ENCODE assay signal across 15 cellular contexts in the genomic region with DNA sequence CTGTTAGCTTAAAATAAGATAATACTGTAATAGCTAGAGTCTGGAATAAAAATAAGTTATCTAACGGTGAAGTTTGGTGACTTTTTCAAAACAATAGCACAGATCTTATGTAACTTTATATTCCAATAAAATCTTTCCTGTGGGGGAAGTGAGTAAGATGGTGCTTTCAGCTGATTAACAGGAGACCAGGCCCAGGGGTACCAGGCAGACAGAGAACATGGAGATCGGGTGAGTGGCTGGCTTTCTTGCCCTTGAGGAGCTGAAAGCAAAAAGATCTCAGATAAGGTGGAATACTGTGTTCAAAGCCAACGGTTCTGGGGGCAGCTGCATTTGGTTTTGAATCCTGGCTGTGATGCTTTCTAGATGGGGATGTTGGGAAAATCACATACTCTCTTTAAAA.
DNase-seq lines count a peak whose midpoint lies in the region; ATAC-seq and TF ChIP-seq lines count a peak whose summit lies in the region.
"Had no signal": no experiment of that assay in that cellular context is flagged by ENCODE, and none has a peak within 500 bp of the region (broad histone marks: within the 10 kb centered on the region; RNA-seq: fewer than 3 reads in every experiment).

No MANE protein-coding gene starts in this region.

- H3K14ac ChIP-seq in mesenchymal stem cell (ENCODE audit: low read length in 2 of 2), result no peak overlapping the region

- no peak overlapping the region for H3K23ac ChIP-seq in mesenchymal stem cell (ENCODE audit: low read length in 2 of 2)

- H3K9me3 Mint-ChIP-seq in activated B cell treated with CpG ODN at 0.5 μM for 24 hours, result no peaks in the 10 kb centered on the region

- POLR2A ChIA-PET in activated B cell treated with CpG ODN at 0.5 μM for 24 hours (lab: Charles Lee), result no interaction called here

- no peak overlapping the region for H2BK15ac ChIP-seq in mesenchymal stem cell (ENCODE audit: low read depth, poor library complexity, severe bottlenecking)

- peak; percentile 22 for DNase-seq in BE2C
- DNase-seq in activated B cell treated with CpG ODN at 0.5 μM for 24 hours, result no peak
- no peak for DNase-seq in mesenchymal stem cell
- DNase-seq: AML-193; brain microvascular endothelial cell; effector CD8-positive, alpha-beta T cell; NCI-H187; PC-9 had no signal

- no peak overlapping the region for H3K9ac ChIP-seq in mesenchymal stem cell (ENCODE audit: low read length)
- H3K9ac ChIP-seq: KMS-11 had no signal

- no peak overlapping the region for H3K27ac ChIP-seq in mesenchymal stem cell (ENCODE audit: low read length, poor library complexity, severe bottlenecking)
- H3K27ac ChIP-seq: brain microvascular endothelial cell, KMS-11, PC-9, upper lobe of left lung had no signal

- H3K27me3 ChIP-seq in BE2C, result no peaks in the 10 kb centered on the region
- H3K27me3 ChIP-seq in mesenchymal stem cell (ENCODE audit: control insufficient read depth in 1 of 2, insufficient read depth in 1 of 2, low read length in 2 of 2), result peaks cover 0 to 68% of the 10 kb centered on the region in 2 experiments

- H3K36me3 Mint-ChIP-seq in activated B cell treated with CpG ODN at 0.5 μM for 24 hours (ENCODE audit: low read depth), result no peaks in the 10 kb centered on the region

- H2BK5ac ChIP-seq in mesenchymal stem cell (ENCODE audit: low read depth, low read length, poor library complexity, severe bottlenecking), result no peak overlapping the region

- no peak overlapping the region for H2BK120ac ChIP-seq in mesenchymal stem cell (ENCODE audit: low read depth, low read length)

- H4K8ac ChIP-seq in mesenchymal stem cell (ENCODE audit: low read length), result peak overlapping the region; percentile 27

- TF ChIP-seq CTCF in BE2C (IDR thresholded peaks at IDR 0.05; ENCODE audit: low read depth, low read length) (no peak), activated B cell treated with CpG ODN at 0.5 μM for 24 hours (IDR thresholded peaks at IDR 0.05) (no peak)

- no peaks in the 10 kb centered on the region for H3K36me3 ChIP-seq in BE2C
- H3K36me3 ChIP-seq in mesenchymal stem cell (ENCODE audit: control insufficient read depth in 1 of 2, insufficient read depth in 2 of 2, low read depth in 1 of 2, low read length in 2 of 2), result no peaks in the 10 kb centered on the region
- H3K36me3 ChIP-seq: brain microvascular endothelial cell, upper lobe of left lung had no signal

- no peak overlapping the region for H4K91ac ChIP-seq in mesenchymal stem cell (ENCODE audit: low read length)

- ATAC-seq in GM18868 (IDR thresholded peaks at IDR 0.05; ENCODE audit: unreplicated experiment) (peak; percentile 12), activated B cell treated with CpG ODN at 0.5 μM for 24 hours (ENCODE audit: low read depth) (no peak), GM19328 (IDR thresholded peaks at IDR 0.05; ENCODE audit: unreplicated experiment) (no peak), GM18909 (IDR thresholded peaks at IDR 0.05; ENCODE audit: poor library complexity, unreplicated experiment) (no peak), HG02571 (IDR thresholded peaks at IDR 0.05; ENCODE audit: unreplicated experiment) (no peak), HG03159 (IDR thresholded peaks at IDR 0.05; ENCODE audit: unreplicated experiment) (no peak)

- no peak overlapping the region for H3K4ac ChIP-seq in mesenchymal stem cell (ENCODE audit: low read depth in 1 of 2, low read length in 2 of 2)

- H3K4me2 ChIP-seq in mesenchymal stem cell (ENCODE audit: low read length, poor library complexity, severe bottlenecking), result no peak overlapping the region
- H3K4me2 ChIP-seq: PC-9 had no signal

- H3K27ac Mint-ChIP-seq in activated B cell treated with CpG ODN at 0.5 μM for 24 hours, result no peak overlapping the region

- no peak overlapping the region for H2AK5ac ChIP-seq in mesenchymal stem cell (ENCODE audit: low read length, severe bottlenecking)

- H3K4me1 ChIP-seq in BE2C (peaks cover 5% of the 10 kb centered on the region), mesenchymal stem cell (ENCODE audit: control insufficient read depth, insufficient read depth, low read depth, low read length) (peaks cover 8% of the 10 kb centered on the region)

- intact Hi-C loops in activated B cell treated with CpG ODN at 0.5 μM for 24 hours (cut with micrococcal nuclease), result loop anchor here (5.0 to 10.0 kb wide), 2 partner anchors 94 to 348 kb away; no protein-coding TSS in a partner anchor

- no peaks in the 10 kb centered on the region for H3K79me1 ChIP-seq in mesenchymal stem cell (replicated peaks; ENCODE audit: low read length, poor library complexity, severe bottlenecking)

- WGBS in mesenchymal stem cell, result 51% methylated on average over 2 of the region's 3 CpGs

- H3K4me3 Mint-ChIP-seq in activated B cell treated with CpG ODN at 0.5 μM for 24 hours, result peak overlapping the region; percentile 74

- peaks cover 36% of the 10 kb centered on the region for H3K27me3 Mint-ChIP-seq in activated B cell treated with CpG ODN at 0.5 μM for 24 hours

- no peak overlapping the region for H3K18ac ChIP-seq in mesenchymal stem cell (ENCODE audit: low read depth in 1 of 2, low read length in 2 of 2)

- H3K9me3 ChIP-seq in BE2C (no peaks in the 10 kb centered on the region), mesenchymal stem cell (ENCODE audit: control insufficient read depth, low read length) (no peaks in the 10 kb centered on the region)
- H3K9me3 ChIP-seq: upper lobe of left lung had no signal

- no peak overlapping the region for H2AFZ ChIP-seq in mesenchymal stem cell (ENCODE audit: low read depth, low read length)
- H2AFZ ChIP-seq: PC-9 had no signal

- H3K4me3 ChIP-seq in BE2C (ENCODE audit: low read depth, low read length) (no peak overlapping the region), mesenchymal stem cell (ENCODE audit: insufficient read depth in 1 of 2, low read depth in 1 of 2, low read length in 2 of 2) (peak overlapping the region in 1 of 2 experiments; percentile 77)
- H3K4me3 ChIP-seq: PC-9 had no signal

- CTCF ChIA-PET in activated B cell treated with CpG ODN at 0.5 μM for 24 hours (lab: Charles Lee), result interaction anchor here (1.5 to 6.5 kb wide), 2 partner anchors 938 to 1641 kb away, joined by 3 to 78 read pairs; no protein-coding TSS in a partner anchor

- H3K4me1 Mint-ChIP-seq in activated B cell treated with CpG ODN at 0.5 μM for 24 hours, result peaks cover 24% of the 10 kb centered on the region

- no peak overlapping the region for H2BK12ac ChIP-seq in mesenchymal stem cell (ENCODE audit: low read length in 2 of 2)
